Comparison of ENCODE assay signal across 30 cellular contexts in the genomic region with DNA sequence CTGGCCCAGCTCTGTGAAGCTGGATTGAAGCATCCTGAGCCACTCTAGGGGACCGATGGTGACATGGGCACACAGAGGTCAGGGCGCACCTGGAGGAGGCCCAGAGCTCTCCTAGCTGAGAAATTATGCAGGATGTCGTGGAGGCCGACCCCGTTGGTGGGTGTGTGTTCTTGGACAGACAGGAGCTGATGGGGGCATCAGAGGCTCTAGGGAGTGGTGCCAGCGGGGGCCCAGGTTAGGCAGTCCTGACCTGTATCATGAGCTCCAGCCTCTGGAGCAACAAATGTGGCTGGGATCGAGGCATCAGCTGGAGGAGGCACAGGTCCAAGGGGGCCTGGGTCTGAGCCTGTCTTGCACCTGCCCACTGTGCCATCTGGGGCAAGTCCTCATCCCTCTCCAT.
"Had no signal": no experiment of that assay in that cellular context is flagged by ENCODE, and none has a peak within 500 bp of the region (broad histone marks: within the 10 kb centered on the region; RNA-seq: fewer than 3 reads in every experiment).

No MANE protein-coding gene starts in this region.

- H3K27me3 ChIP-seq: neural progenitor cell, neutrophil, pancreas, spleen, suprapubic skin, testis, transverse colon, upper lobe of right lung, uterus had no signal

- H3K27ac Mint-ChIP-seq: naive thymus-derived CD4-positive, alpha-beta T cell; natural killer cell; nephron; neural progenitor cell; stimulated activated memory B cell treated with anti-CD40 and anti-IgM and Interleukin-4, amounts not matched to agents 10 μg/mL and 1 μg/mL and 100 μg/mL, for 72 hours; stimulated activated naive CD8-positive, alpha-beta T cell treated with anti-CD3 and anti-CD28 coated beads, Interleukin-15, amount 100 ng/mL, for 72 hours; type B pancreatic cell had no signal

- H3K4me3 ChIP-seq: neural progenitor cell, pancreas, psoas muscle, skin epidermis, smooth muscle cell, spleen, suprapubic skin, testis, tibial artery, transverse colon, upper lobe of right lung, uterus had no signal

- ATAC-seq: naive thymus-derived CD4-positive, alpha-beta T cell; natural killer cell; psoas muscle; right cardiac atrium; sciatic nerve; stimulated activated naive CD8-positive, alpha-beta T cell treated with anti-CD3 and anti-CD28 coated beads, Interleukin-15, amount 100 ng/mL, for 72 hours; stimulated activated naive CD8-positive, alpha-beta T cell treated with anti-CD3 and anti-CD28 coated beads, Interleukin-15, Interleukin-2, amounts not matched to agents 100 U/mL and 50 U/mL, for 24 hours; upper lobe of right lung had no signal

- H3K4me1 Mint-ChIP-seq: naive thymus-derived CD4-positive, alpha-beta T cell; natural killer cell; nephron; neural progenitor cell; stimulated activated memory B cell treated with anti-CD40 and anti-IgM and Interleukin-4, amounts not matched to agents 10 μg/mL and 1 μg/mL and 100 μg/mL, for 72 hours; stimulated activated naive CD8-positive, alpha-beta T cell treated with anti-CD3 and anti-CD28 coated beads, Interleukin-15, amount 100 ng/mL, for 72 hours had no signal

- H3K36me3 ChIP-seq: neural progenitor cell, neutrophil, pancreas, spleen, suprapubic skin, tibial artery, transverse colon, upper lobe of right lung, uterus had no signal

- H3K4me3 Mint-ChIP-seq: naive thymus-derived CD4-positive, alpha-beta T cell; natural killer cell; nephron; neural progenitor cell; stimulated activated memory B cell treated with anti-CD40 and anti-IgM and Interleukin-4, amounts not matched to agents 10 μg/mL and 1 μg/mL and 100 μg/mL, for 72 hours; stimulated activated naive CD8-positive, alpha-beta T cell treated with anti-CD3 and anti-CD28 coated beads, Interleukin-15, amount 100 ng/mL, for 72 hours; type B pancreatic cell had no signal

- H3K27me3 Mint-ChIP-seq: stimulated activated memory B cell treated with anti-CD40 and anti-IgM and Interleukin-4, amounts not matched to agents 10 μg/mL and 1 μg/mL and 100 μg/mL, for 72 hours; stimulated activated naive CD8-positive, alpha-beta T cell treated with anti-CD3 and anti-CD28 coated beads, Interleukin-15, amount 100 ng/mL, for 72 hours had no signal

- H3K4me1 ChIP-seq: pancreas, psoas muscle, spleen, suprapubic skin, testis, tibial artery, transverse colon, upper lobe of right lung, uterus had no signal

- H3K9me3 ChIP-seq: neutrophil, pancreas, psoas muscle, suprapubic skin, testis, transverse colon, upper lobe of right lung, uterus had no signal

- H3K9ac ChIP-seq: neural progenitor cell had no signal

- DNase-seq: naive thymus-derived CD4-positive, alpha-beta T cell; natural killer cell; nucleus accumbens; psoas muscle; right cardiac atrium; spleen; stimulated activated CD4-positive, alpha-beta T cell treated with anti-CD3 and anti-CD28 coated beads, Interleukin-12 subunit alpha, Interleukin-12 subunit beta, amount 100 ng/mL, for 4 hours; stimulated activated CD4-positive, alpha-beta T cell treated with anti-CD3 and anti-CD28 coated beads, Interleukin-1b, Interleukin-23, amount 100 ng/mL, for 48 hours; stimulated activated CD4-positive, alpha-beta T cell treated with anti-CD3 and anti-CD28 coated beads, Interleukin-4, amount 100 ng/mL, for 1 hour; stimulated activated CD4-positive, alpha-beta T cell treated with anti-CD3 and anti-CD28 coated beads, Interleukin-4, amount 100 ng/mL, for 4 hours; stimulated activated CD8-positive, alpha-beta memory T cell treated with anti-CD3 and anti-CD28 coated beads, Interleukin-4, amount 100 ng/mL, for 48 hours; stimulated activated naive CD4-positive, alpha-beta T cell; stimulated activated naive CD8-positive, alpha-beta T cell treated with anti-CD3 and anti-CD28 coated beads, Interleukin-15, amount 100 ng/mL, for 72 hours; stimulated activated naive CD8-positive, alpha-beta T cell treated with anti-CD3 and anti-CD28 coated beads, Interleukin-15, Interleukin-2, amounts not matched to agents 100 U/mL and 50 U/mL, for 24 hours; substantia nigra; testis; tibial artery; transverse colon; upper lobe of right lung; uterus had no signal

- H3K36me3 Mint-ChIP-seq: neural progenitor cell, type B pancreatic cell had no signal

- H3K27ac ChIP-seq: neural progenitor cell, neutrophil, pancreas, psoas muscle, skin epidermis, spleen, suprapubic skin, testis, tibial artery, transverse colon, upper lobe of right lung, uterus had no signal
